In the genomic region with DNA sequence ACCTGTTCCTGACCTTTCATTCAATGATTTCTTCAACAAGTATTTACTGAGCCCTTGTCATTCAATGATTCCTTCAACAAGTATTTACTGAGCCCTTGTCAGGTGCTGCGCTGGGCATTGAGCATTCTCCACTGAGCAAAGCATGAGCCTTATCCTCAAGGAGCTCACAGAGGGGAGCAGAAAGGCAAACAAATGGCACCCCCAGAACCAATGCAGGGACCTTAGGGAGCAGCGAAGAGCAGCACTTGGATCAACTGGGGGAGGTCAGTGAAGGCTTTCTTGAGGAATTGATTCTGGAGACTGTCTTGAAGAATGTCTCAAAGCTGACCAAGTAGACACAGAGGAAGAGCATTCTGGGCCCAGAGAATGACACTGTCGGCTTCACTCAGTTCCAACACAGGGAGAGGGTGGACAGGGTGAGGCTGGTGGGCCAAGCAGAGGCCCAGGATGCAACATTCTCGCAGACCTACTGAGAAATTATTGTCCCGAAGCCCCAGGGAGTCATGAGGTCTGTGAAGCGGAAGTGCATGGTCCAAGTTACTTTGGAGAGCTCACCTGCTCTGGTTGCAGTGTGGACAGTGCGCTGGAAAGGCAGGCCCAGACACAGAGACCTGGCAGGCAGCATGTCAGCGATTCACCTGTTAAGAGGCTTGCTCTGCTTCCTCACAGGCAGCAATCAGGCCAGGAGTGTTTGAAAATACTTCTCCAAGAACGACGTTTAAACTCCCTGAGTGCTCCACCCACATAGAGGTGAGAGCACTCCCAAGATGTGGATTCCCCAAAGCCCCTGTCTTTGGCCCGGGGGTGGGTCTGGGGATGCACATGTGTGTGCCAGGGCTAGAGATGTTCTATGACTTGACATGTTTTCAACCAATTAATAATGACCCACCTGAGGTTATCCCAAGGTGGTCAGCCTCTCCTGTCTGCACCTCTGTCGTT, we compare ENCODE assay signal across 26 cellular contexts. TPM values are rescaled to one million over a fixed set of nuclear protein-coding genes. Genes with fewer than 3 reads are reported as not detected.
DNase-seq lines count a peak whose midpoint lies in the region; ATAC-seq, FAIRE-seq and TF ChIP-seq lines count a peak whose summit lies in the region.
"Had no signal": no experiment of that assay in that cellular context is flagged by ENCODE, and none has a peak within 500 bp of the region (broad histone marks: within the 10 kb centered on the region; RNA-seq: fewer than 3 reads in every experiment).

No MANE protein-coding gene starts in this region.

- no peak overlapping the region for H4K8ac ChIP-seq in IMR-90 (ENCODE audit: low read depth in 2 of 2, low read length in 2 of 2)

- no peaks in the 10 kb centered on the region for H3K9me3 ChIP-seq in left ventricle myocardium inferior (replicated peaks)
- no peaks in the 10 kb centered on the region for H3K9me3 ChIP-seq in IMR-90 (ENCODE audit: control insufficient read depth, insufficient read depth, low read length)
- H3K9me3 ChIP-seq in kidney (ENCODE audit: control insufficient read depth in 1 of 2, low read length in 2 of 2): no peaks in the 10 kb centered on the region
- H3K9me3 ChIP-seq in CD4-positive, alpha-beta T cell (ENCODE audit: control insufficient read depth, low read length): no peaks in the 10 kb centered on the region
- H3K9me3 ChIP-seq: body of pancreas, esophagus squamous epithelium had no signal

- no peak overlapping the region for H4K5ac ChIP-seq in IMR-90 (ENCODE audit: low read depth, low read length)

- peaks cover 25% of the 10 kb centered on the region for H3K27me3 Mint-ChIP-seq in activated CD4-positive, alpha-beta memory T cell treated with anti-CD3 and anti-CD28 coated beads, Interleukin-2, amount 10 ng/mL, durations not matched to agents 7 days and 5 days
- H3K27me3 Mint-ChIP-seq in CD4-positive, alpha-beta T cell: peaks cover 23% of the 10 kb centered on the region

- H3K4me1 Mint-ChIP-seq in activated CD4-positive, alpha-beta memory T cell treated with anti-CD3 and anti-CD28 coated beads, Interleukin-2, amount 10 ng/mL, durations not matched to agents 7 days and 5 days: peaks cover 9% of the 10 kb centered on the region
- peaks cover 4% of the 10 kb centered on the region for H3K4me1 Mint-ChIP-seq in CD4-positive, alpha-beta T cell (ENCODE audit: low read depth)

- H3K18ac ChIP-seq in IMR-90 (ENCODE audit: low read depth, low read length): no peak overlapping the region

- CTCF ChIA-PET in IMR-90 (lab: Yijun Ruan, JAX): no interaction called here
- CTCF ChIA-PET in activated CD4-positive, alpha-beta memory T cell treated with anti-CD3 and anti-CD28 coated beads, Interleukin-2, amount 10 ng/mL, durations not matched to agents 7 days and 5 days (lab: Charles Lee): interaction anchor here (1.0 to 1.1 kb wide), 2 partner anchors 34 to 163 kb away, joined by 3 read pairs; no protein-coding TSS in a partner anchor
- CTCF ChIA-PET in CD4-positive, alpha-beta T cell (lab: Charles Lee): no interaction called here

- no peak overlapping the region for H2BK120ac ChIP-seq in IMR-90 (ENCODE audit: low read depth, low read length)

- H3K27ac Mint-ChIP-seq in activated CD4-positive, alpha-beta memory T cell treated with anti-CD3 and anti-CD28 coated beads, Interleukin-2, amount 10 ng/mL, durations not matched to agents 7 days and 5 days: no peak overlapping the region
- H3K27ac Mint-ChIP-seq in CD4-positive, alpha-beta T cell: no peak overlapping the region
- H3K27ac Mint-ChIP-seq: effector memory CD8-positive, alpha-beta T cell had no signal

- dilution Hi-C loops in IMR-90 (cut with HindIII; ENCODE audit: low sequenced_read_pairs, unreplicated experiment): no loop called here

- no peak overlapping the region for H3K4me3 Mint-ChIP-seq in activated CD4-positive, alpha-beta memory T cell treated with anti-CD3 and anti-CD28 coated beads, Interleukin-2, amount 10 ng/mL, durations not matched to agents 7 days and 5 days
- no peak overlapping the region for H3K4me3 Mint-ChIP-seq in CD4-positive, alpha-beta T cell
- H3K4me3 Mint-ChIP-seq: CD4-positive, CD25-positive, alpha-beta regulatory T cell; effector memory CD8-positive, alpha-beta T cell had no signal

- no peak overlapping the region for H2BK15ac ChIP-seq in IMR-90 (ENCODE audit: low read depth, low read length)

- H3K36me3 ChIP-seq in left ventricle myocardium inferior: no peaks in the 10 kb centered on the region
- H3K36me3 ChIP-seq in IMR-90 (ENCODE audit: control insufficient read depth, insufficient read depth, low read length): no peaks in the 10 kb centered on the region
- no peaks in the 10 kb centered on the region for H3K36me3 ChIP-seq in kidney (ENCODE audit: control insufficient read depth in 1 of 2, insufficient read depth in 2 of 2, low read length in 2 of 2)
- H3K36me3 ChIP-seq: esophagus squamous epithelium had no signal

- H4K20me1 ChIP-seq in IMR-90 (ENCODE audit: insufficient read depth, low read length): no peaks in the 10 kb centered on the region

- 66% methylated on average over 3 of the region's 12 CpGs; no CpG with 5 or more reads in 1 of the 2 experiments for WGBS in IMR-90 (ENCODE audit: extremely low coverage in 2 of 2, insufficient read length in 1 of 2), 2 experiments

- H3K27me3 ChIP-seq in left ventricle myocardium inferior (ENCODE audit: low read depth): peaks cover 88% of the 10 kb centered on the region
- H3K27me3 ChIP-seq in IMR-90 (ENCODE audit: control insufficient read depth, insufficient read depth, low read length): peaks cover 24% of the 10 kb centered on the region
- no peaks in the 10 kb centered on the region for H3K27me3 ChIP-seq in CD4-positive, alpha-beta T cell (ENCODE audit: control insufficient read depth, insufficient read depth, low read length)
- H3K27me3 ChIP-seq: body of pancreas had no signal

- no peak overlapping the region for H2AK9ac ChIP-seq in IMR-90 (replicated peaks; ENCODE audit: low read depth, low read length, poor library complexity)

- no TSS peak for BruUV-seq in IMR-90 (replicated peaks; lab: Mats Ljungman, UMichigan)

- peak overlapping the region; percentile 43 for H2AFZ ChIP-seq in IMR-90 (replicated peaks; ENCODE audit: low read length, poor library complexity)
- H2AFZ ChIP-seq: GM23248 had no signal

- no peaks in the 10 kb centered on the region for H3K79me1 ChIP-seq in IMR-90 (ENCODE audit: low read depth in 1 of 2, low read length in 2 of 2)

- no peak overlapping the region for H4K91ac ChIP-seq in IMR-90 (ENCODE audit: insufficient read depth, low read depth, low read length)

- no peak overlapping the region for H3K23ac ChIP-seq in IMR-90 (ENCODE audit: low read depth, low read length)

- no peak overlapping the region for H3K4me2 ChIP-seq in IMR-90 (ENCODE audit: low read depth, low read length)

- H3K36me3 Mint-ChIP-seq in activated CD4-positive, alpha-beta memory T cell treated with anti-CD3 and anti-CD28 coated beads, Interleukin-2, amount 10 ng/mL, durations not matched to agents 7 days and 5 days (ENCODE audit: low read depth): no peaks in the 10 kb centered on the region
- H3K36me3 Mint-ChIP-seq in CD4-positive, alpha-beta T cell (ENCODE audit: low read depth): no peaks in the 10 kb centered on the region
- H3K36me3 Mint-ChIP-seq: CD4-positive, CD25-positive, alpha-beta regulatory T cell had no signal

- H2AK5ac ChIP-seq in IMR-90 (ENCODE audit: low read depth, low read length): no peak overlapping the region

- H3K9me1 ChIP-seq in IMR-90 (ENCODE audit: insufficient read depth, low read length): no peaks in the 10 kb centered on the region

- TF ChIP-seq RAD21 in IMR-90 (IDR thresholded peaks at IDR 0.05; ENCODE audit: low read length): no peak

- DNase-seq in Right ventricle myocardium superior: peak; percentile 20
- DNase-seq in left ventricle myocardium inferior: no peak
- DNase-seq in IMR-90: no peak
- DNase-seq in kidney: peak; percentile 18
- DNase-seq in urothelium cell line (ENCODE audit: low spot score): no peak
- no peak for DNase-seq in foreskin fibroblast
- DNase-seq in activated CD4-positive, alpha-beta memory T cell treated with anti-CD3 and anti-CD28 coated beads, Interleukin-2, amount 10 ng/mL, durations not matched to agents 7 days and 5 days: no peak
- no peak for DNase-seq in CD4-positive, alpha-beta T cell
- DNase-seq: activated CD4-positive, alpha-beta T cell treated with anti-CD3 and anti-CD28 coated beads, Interleukin-2, amount 50 U/mL, for 4 hours; activated gamma-delta T cell treated with Interleukin-2 at 50 U/mL for 16 hours; body of pancreas; CD4-positive, CD25-positive, alpha-beta regulatory T cell; DMS 273 treated with DMSO at 0.1 percent for 48 hours; effector memory CD8-positive, alpha-beta T cell; esophagus squamous epithelium; GM23248; NCI-H526 treated with DMSO at 0.1 percent for 48 hours; nucleus accumbens; retina; stimulated activated CD4-positive, alpha-beta T cell treated with anti-CD3 and anti-CD28 coated beads, Interleukin-12 subunit alpha, Interleukin-12 subunit beta, amount 100 ng/mL, for 4 hours; trophoblast cell had no signal

- POLR2A ChIA-PET in IMR-90 (lab: Charles Lee; ENCODE audit: unreplicated experiment): no interaction called here
- POLR2A ChIA-PET in activated CD4-positive, alpha-beta memory T cell treated with anti-CD3 and anti-CD28 coated beads, Interleukin-2, amount 10 ng/mL, durations not matched to agents 7 days and 5 days (lab: Charles Lee): interaction anchor here (1.3 kb wide), 1 partner anchor 60 kb away, joined by 3 read pairs; no protein-coding TSS in a partner anchor
- POLR2A ChIA-PET in CD4-positive, alpha-beta T cell (lab: Charles Lee): no interaction called here

- H3K4me3 ChIP-seq in left ventricle myocardium inferior: no peak overlapping the region
- no peak overlapping the region for H3K4me3 ChIP-seq in IMR-90 (ENCODE audit: insufficient read depth, low read depth, low read length)
- H3K4me3 ChIP-seq in kidney (ENCODE audit: low read length in 2 of 2): no peak overlapping the region
- H3K4me3 ChIP-seq in foreskin fibroblast (ENCODE audit: low read depth in 1 of 2, low read length in 2 of 2): no peak overlapping the region
- H3K4me3 ChIP-seq: body of pancreas, esophagus squamous epithelium, GM23248 had no signal

- intact Hi-C loops in Right ventricle myocardium superior (cut with DNase I) (no loop called here), left ventricle myocardium inferior (cut with micrococcal nuclease) (no loop called here), IMR-90 (cut with micrococcal nuclease) (no loop called here), kidney (cut with DNase I) (no loop called here)
- intact Hi-C loops in CD4-positive, alpha-beta T cell (cut with DNase I, micrococcal nuclease): no loop called here

- in situ Hi-C loops in IMR-90 (cut with MboI; ENCODE audit: low sequenced_read_pairs): no loop called here

- ATAC-seq in Right ventricle myocardium superior (ENCODE audit: poor library complexity) (no peak), IMR-90 (ENCODE audit: low read depth) (no peak)
- ATAC-seq in CD4-positive, alpha-beta T cell (ENCODE audit: poor library complexity): no peak
- ATAC-seq: body of pancreas; effector memory CD8-positive, alpha-beta T cell; SK-N-SH treated with all-trans-retinoic acid at 6 μM for 48 hours had no signal

- no peak for TF ChIP-seq POLR2A in IMR-90 (IDR thresholded peaks at IDR 0.05; ENCODE audit: low read depth, low read length)

- H2BK20ac ChIP-seq in IMR-90 (ENCODE audit: low read depth, low read length): no peak overlapping the region

- no peaks in the 10 kb centered on the region for H3K9me3 Mint-ChIP-seq in activated CD4-positive, alpha-beta memory T cell treated with anti-CD3 and anti-CD28 coated beads, Interleukin-2, amount 10 ng/mL, durations not matched to agents 7 days and 5 days
- no peaks in the 10 kb centered on the region for H3K9me3 Mint-ChIP-seq in CD4-positive, alpha-beta T cell
- H3K9me3 Mint-ChIP-seq: CD4-positive, CD25-positive, alpha-beta regulatory T cell; effector memory CD8-positive, alpha-beta T cell had no signal

- H2BK5ac ChIP-seq in IMR-90 (ENCODE audit: low read depth, low read length, poor library complexity, severe bottlenecking): no peak overlapping the region

- no peak overlapping the region for H3K9ac ChIP-seq in IMR-90 (ENCODE audit: low read depth, low read length)
- H3K9ac ChIP-seq in kidney (ENCODE audit: low read length in 2 of 2): no peak overlapping the region
- H3K9ac ChIP-seq: GM23248 had no signal

- no peak overlapping the region for H3K4ac ChIP-seq in IMR-90 (ENCODE audit: low read depth, low read length)

- no peak overlapping the region for H3K56ac ChIP-seq in IMR-90 (ENCODE audit: extremely low read depth, insufficient read depth, low read length)

- H3K14ac ChIP-seq in IMR-90 (replicated peaks; ENCODE audit: low read depth, low read length): no peak overlapping the region

- H3K27ac ChIP-seq in left ventricle myocardium inferior (replicated peaks) (no peak overlapping the region), IMR-90 (ENCODE audit: insufficient read depth, low read length) (no peak overlapping the region), kidney (ENCODE audit: low read depth in 2 of 2, low read length in 2 of 2) (no peak overlapping the region)
- no peak overlapping the region for H3K27ac ChIP-seq in CD4-positive, alpha-beta T cell (ENCODE audit: low read depth, low read length)
- H3K27ac ChIP-seq: body of pancreas, esophagus squamous epithelium, GM23248 had no signal

- no peak for TF ChIP-seq CTCF in left ventricle myocardium inferior (IDR thresholded peaks at IDR 0.05; ENCODE audit: borderline replicate concordance)
- TF ChIP-seq CTCF in IMR-90 (conservative IDR thresholded peaks at IDR 0.05; ENCODE audit: low read depth, low read length): no peak
- TF ChIP-seq CTCF in kidney (IDR thresholded peaks at IDR 0.05; ENCODE audit: borderline replicate concordance, extremely low read depth, insufficient read depth): no peak
- TF ChIP-seq CTCF in foreskin fibroblast (IDR thresholded peaks at IDR 0.05; ENCODE audit: low read depth, low read length): no peak
- no peak for TF ChIP-seq CTCF in CD4-positive, alpha-beta T cell (IDR thresholded peaks at IDR 0.05)

- H3K4me1 ChIP-seq in left ventricle myocardium inferior (peaks cover 6% of the 10 kb centered on the region), IMR-90 (ENCODE audit: control insufficient read depth, insufficient read depth, low read length) (no peaks in the 10 kb centered on the region), kidney (ENCODE audit: control insufficient read depth in 1 of 2, insufficient read depth in 1 of 2, low read depth in 1 of 2, low read length in 2 of 2) (no peaks in the 10 kb centered on the region)

- FAIRE-seq in kidney (lab: Jason Lieb, UNC) (no peak), urothelium cell line (lab: Jason Lieb, UNC) (peak; percentile 44)

RNA-seq across cellular contexts. Expression of gene MPO, which starts 3.2 kb away (rescaled TPM):
- total RNA-seq in Right ventricle myocardium superior (0.05 TPM), left ventricle myocardium inferior (0.05 TPM), IMR-90 (2012; rRNA removed) (not detected in 2 replicates), kidney (0.47 TPM)
- polyA plus RNA-seq in IMR-90 (2012; rRNA removed) (not detected in 2 replicates), kidney (ENCODE audit: insufficient read depth, low read depth, low replicate concordance) (not detected)
- 0.03 TPM in 1 of 2 replicates, not detected in the other for polyA plus RNA-seq in IMR-90 (2012; cell fraction: cytosol; rRNA removed)
- 0.02 TPM in 1 of 2 replicates, not detected in the other for polyA plus RNA-seq in IMR-90 (2012; cell fraction: nucleus; rRNA removed; ENCODE audit: low replicate concordance)
- total RNA-seq in activated CD4-positive, alpha-beta memory T cell treated with anti-CD3 and anti-CD28 coated beads, Interleukin-2, amount 10 ng/mL, durations not matched to agents 7 days and 5 days: under 1 TPM; 0.08 to 0.38 TPM
- under 1 TPM in 1 of 2 experiments, not detected in 1; 0.77 TPM for total RNA-seq in CD4-positive, alpha-beta T cell
- total RNA-seq: body of pancreas; CD4-positive, CD25-positive, alpha-beta regulatory T cell; esophagus squamous epithelium; GM23248; lung microvascular endothelial cell; T-helper 2 cell treated with Interferon-gamma antibody and Interleukin-4, amounts not matched to agents 100 ng/mL and 5 ng/mL, for 36 hours had no signal
- polyA plus RNA-seq: GM23248 had no signal

RNA-seq across cellular contexts. Expression of gene TSPOAP1, which starts 44.7 kb away (rescaled TPM):
- total RNA-seq in Right ventricle myocardium superior (13.6 TPM), left ventricle myocardium inferior (12.8 TPM), IMR-90 (2012; rRNA removed) (0.56 and 0.90 TPM in 2 replicates), kidney (30.6 TPM)
- polyA plus RNA-seq in IMR-90 (2012; rRNA removed) (1.2 and 1.6 TPM in 2 replicates), kidney (ENCODE audit: insufficient read depth, low read depth, low replicate concordance) (12.5 TPM)
- polyA plus RNA-seq in IMR-90 (2012; cell fraction: cytosol; rRNA removed): 0.18 and 0.74 TPM in 2 replicates
- polyA plus RNA-seq in IMR-90 (2012; cell fraction: nucleus; rRNA removed; ENCODE audit: low replicate concordance): 9.6 and 10.6 TPM in 2 replicates
- total RNA-seq in activated CD4-positive, alpha-beta memory T cell treated with anti-CD3 and anti-CD28 coated beads, Interleukin-2, amount 10 ng/mL, durations not matched to agents 7 days and 5 days: 10 to 100 TPM; 60.9 to 69.4 TPM
- 10 to 100 TPM; 17.8 to 19.5 TPM for total RNA-seq in CD4-positive, alpha-beta T cell

RNA-seq across cellular contexts. Expression of gene LPO, which starts 45.6 kb away (rescaled TPM):
- total RNA-seq in Right ventricle myocardium superior (not detected), left ventricle myocardium inferior (not detected), IMR-90 (2012; rRNA removed) (not detected in 2 replicates), kidney (not detected)
- polyA plus RNA-seq in IMR-90 (2012; rRNA removed) (not detected in 2 replicates), kidney (ENCODE audit: insufficient read depth, low read depth, low replicate concordance) (not detected)
- polyA plus RNA-seq in IMR-90 (2012; cell fraction: cytosol; rRNA removed): not detected in 2 replicates
- polyA plus RNA-seq in IMR-90 (2012; cell fraction: nucleus; rRNA removed; ENCODE audit: low replicate concordance): 0.06 TPM in 1 of 2 replicates, not detected in the other
- not detected for total RNA-seq in activated CD4-positive, alpha-beta memory T cell treated with anti-CD3 and anti-CD28 coated beads, Interleukin-2, amount 10 ng/mL, durations not matched to agents 7 days and 5 days
- not detected for total RNA-seq in CD4-positive, alpha-beta T cell
- total RNA-seq: body of pancreas; GM23248; lung microvascular endothelial cell; myocyte; RPMI7951; T-helper 2 cell treated with Interferon-gamma antibody and Interleukin-4, amounts not matched to agents 100 ng/mL and 5 ng/mL, for 36 hours had no signal

Comparison
In these comparisons a context has a peak if more than half of its experiments do, and no peak if none do; other contexts are left out.
1. DNase-seq: peak in Right ventricle myocardium superior (single experiment) and kidney (single experiment); none in left ventricle myocardium inferior (single experiment), IMR-90 (single experiment), urothelium cell line (single experiment), foreskin fibroblast (0 of 2), activated CD4-positive, alpha-beta memory T cell treated with anti-CD3 and anti-CD28 coated beads, Interleukin-2, amount 10 ng/mL, durations not matched to agents 7 days and 5 days (single experiment) and CD4-positive, alpha-beta T cell (0 of 10).